33 cellular contexts compared by ENCODE assay signal in genomic region chr7:30113144-30113543, GRCh38.
"Had no signal": no experiment of that assay in that cellular context is flagged by ENCODE, and none has a peak within 500 bp of the region (broad histone marks: within the 10 kb centered on the region; RNA-seq: fewer than 3 reads in every experiment).

No MANE protein-coding gene starts in this region.

- H3K27ac Mint-ChIP-seq: activated B cell treated with CpG ODN at 0.5 μM for 24 hours; activated CD4-positive, alpha-beta memory T cell treated with anti-CD3 and anti-CD28 coated beads for 36 hours; activated CD4-positive, alpha-beta T cell treated with anti-CD3 and anti-CD28 coated beads, Interleukin-2, amount 10 ng/mL, durations not matched to agents 24 days and 14 days; activated CD8-positive, alpha-beta T cell treated with anti-CD3 and anti-CD28 coated beads for 36 hours; activated naive CD4-positive, alpha-beta T cell treated with anti-CD3 and anti-CD28 coated beads for 36 hours; activated naive CD4-positive, alpha-beta T cell treated with anti-CD3 and anti-CD28 coated beads, Interleukin-2, amount 50 U/mL, for 72 hours; activated naive CD8-positive, alpha-beta T cell treated with anti-CD3 and anti-CD28 coated beads for 36 hours; activated T-cell treated with anti-CD3 and anti-CD28 coated beads, Interleukin-2, amount 50 U/mL, for 72 hours; activated T-helper 1 cell treated with anti-CD3 and anti-CD28 coated beads, Interleukin-12 subunit alpha, Interleukin-12 subunit beta, Interleukin-2, Interleukin-4 antibody, amounts not matched to agents 30 ng/mL and 10 ng/mL and 1 ng/mL, durations not matched to agents 14 hours and 24 hours and 36 hours; activated T-helper 17 cell treated with anti-CD3 and anti-CD28 coated beads, Interleukin-2, amount 50 U/mL, for 72 hours; brain; T-helper 17 cell had no signal

- H3K27me3 ChIP-seq: ascending aorta, cardiac muscle cell had no signal

- H3K27ac ChIP-seq: ascending aorta, cardiac muscle cell, VCaP had no signal

- H3K27me3 Mint-ChIP-seq: activated B cell treated with CpG ODN at 0.5 μM for 24 hours; activated CD4-positive, alpha-beta memory T cell treated with anti-CD3 and anti-CD28 coated beads for 36 hours; activated CD4-positive, alpha-beta T cell treated with anti-CD3 and anti-CD28 coated beads, Interleukin-2, amount 10 ng/mL, durations not matched to agents 24 days and 14 days; activated CD8-positive, alpha-beta T cell treated with anti-CD3 and anti-CD28 coated beads for 36 hours; activated naive CD8-positive, alpha-beta T cell treated with anti-CD3 and anti-CD28 coated beads for 36 hours; activated T-helper 17 cell treated with anti-CD3 and anti-CD28 coated beads, Interleukin-2, amount 50 U/mL, for 72 hours; brain; central memory CD8-positive, alpha-beta T cell; T-helper 17 cell had no signal

- DNase-seq: activated B cell treated with CpG ODN at 0.5 μM for 24 hours; activated CD4-positive, alpha-beta T cell treated with anti-CD3 and anti-CD28 coated beads for 4 hours; activated CD4-positive, alpha-beta T cell treated with anti-CD3 and anti-CD28 coated beads, Interleukin-2, amount 10 ng/mL, durations not matched to agents 24 days and 14 days; activated CD4-positive, alpha-beta T cell treated with anti-CD3 and anti-CD28 coated beads, Interleukin-2, amount 50 U/mL, for 1 hour; activated CD4-positive, alpha-beta T cell treated with anti-CD3 and anti-CD28 coated beads, Interleukin-2, amount 50 U/mL, for 4 hours; activated CD4-positive, CD25-positive, alpha-beta regulatory T cell treated with anti-CD3 and anti-CD28 coated beads, Interleukin-2, amount 50 U/mL, for 72 hours; activated CD8-positive, alpha-beta memory T cell treated with anti-CD3 and anti-CD28 coated beads, Interleukin-2, amount 50 U/mL, for 4 hours; activated CD8-positive, alpha-beta T cell treated with anti-CD3 and anti-CD28 coated beads for 36 hours; activated effector memory CD4-positive, alpha-beta T cell treated with anti-CD3 and anti-CD28 coated beads, Interleukin-2, amount 50 U/mL, for 16 hours; activated gamma-delta T cell treated with Interleukin-2 at 50 U/mL for 16 hours; activated naive CD4-positive, alpha-beta T cell; activated naive CD4-positive, alpha-beta T cell treated with anti-CD3 and anti-CD28 coated beads for 36 hours; activated naive CD4-positive, alpha-beta T cell treated with anti-CD3 and anti-CD28 coated beads, Interleukin-2, amount 50 U/mL, for 16 hours; activated naive CD8-positive, alpha-beta T cell treated with anti-CD3 and anti-CD28 coated beads for 36 hours; activated T-cell treated with anti-CD3 and anti-CD28 coated beads for 4 hours; activated T-cell treated with anti-CD3 and anti-CD28 coated beads, Interleukin-2, amount 50 U/mL, for 1 hour; activated T-cell treated with anti-CD3 and anti-CD28 coated beads, Interleukin-2, amount 50 U/mL, for 4 hours; amygdala; anterior cingulate cortex; caudate nucleus; cerebellar nuclear complex; T-helper 17 cell; T1000 had no signal

- H3K36me3 ChIP-seq: ascending aorta, cardiac muscle cell had no signal

- H3K4me3 ChIP-seq: ascending aorta, cardiac muscle cell had no signal

- H3K4me3 Mint-ChIP-seq: activated B cell treated with CpG ODN at 0.5 μM for 24 hours; activated CD4-positive, alpha-beta memory T cell treated with anti-CD3 and anti-CD28 coated beads for 36 hours; activated CD4-positive, alpha-beta T cell treated with anti-CD3 and anti-CD28 coated beads, Interleukin-2, amount 10 ng/mL, durations not matched to agents 24 days and 14 days; activated CD8-positive, alpha-beta T cell treated with anti-CD3 and anti-CD28 coated beads for 36 hours; activated naive CD4-positive, alpha-beta T cell treated with anti-CD3 and anti-CD28 coated beads for 36 hours; activated naive CD8-positive, alpha-beta T cell treated with anti-CD3 and anti-CD28 coated beads for 36 hours; activated T-cell treated with anti-CD3 and anti-CD28 coated beads, Interleukin-2, amount 50 U/mL, for 4 hours; activated T-cell treated with anti-CD3 and anti-CD28 coated beads, Interleukin-2, amount 50 U/mL, for 72 hours; activated T-helper 1 cell treated with anti-CD3 and anti-CD28 coated beads, Interleukin-12 subunit alpha, Interleukin-12 subunit beta, Interleukin-2, Interleukin-4 antibody, amounts not matched to agents 30 ng/mL and 10 ng/mL and 1 ng/mL, durations not matched to agents 14 hours and 24 hours and 36 hours; activated T-helper 17 cell treated with anti-CD3 and anti-CD28 coated beads, Interleukin-2, amount 50 U/mL, for 72 hours; brain; central memory CD8-positive, alpha-beta T cell; T-helper 17 cell had no signal

- H3K4me1 Mint-ChIP-seq: activated naive CD8-positive, alpha-beta T cell treated with anti-CD3 and anti-CD28 coated beads for 36 hours had no signal
